In genomic region chr9:1729631-1730030, GRCh38 we compare ENCODE assay signal across 1 cellular context.
TF ChIP-seq lines count a peak whose summit lies in the region.

No MANE protein-coding gene starts in this region.

TF ChIP-seq in SK-N-SH treated with all-trans-retinoic acid at 6 μM for 48 hours, 23 proteins besides CTCF, POLR2A, EP300 and RAD21 (continued from another document):
- TF ChIP-seq TOX (CRISPR knock-in tag; IDR thresholded peaks at IDR 0.05; ENCODE audit: borderline replicate concordance), result no peak
- TF ChIP-seq TSHZ2 (CRISPR knock-in tag; IDR thresholded peaks at IDR 0.05), result no peak
- TF ChIP-seq PPARA (CRISPR knock-in tag; IDR thresholded peaks at IDR 0.05; ENCODE audit: borderline replicate concordance), result no peak
- TF ChIP-seq ARNTL (CRISPR knock-in tag; IDR thresholded peaks at IDR 0.05; ENCODE audit: borderline replicate concordance, low read depth), result no peak
- TF ChIP-seq ZNF8 (CRISPR knock-in tag; IDR thresholded peaks at IDR 0.05), result no peak
- no peak for TF ChIP-seq BACH2 (CRISPR knock-in tag; IDR thresholded peaks at IDR 0.05; ENCODE audit: borderline replicate concordance)
- no peak for TF ChIP-seq CSDC2 (CRISPR knock-in tag; IDR thresholded peaks at IDR 0.05)
- no peak for TF ChIP-seq TCF4 (CRISPR knock-in tag; IDR thresholded peaks at IDR 0.05; ENCODE audit: borderline replicate concordance)
- TF ChIP-seq RARB (CRISPR knock-in tag; IDR thresholded peaks at IDR 0.05), result no peak
- TF ChIP-seq ZC3H10 (CRISPR knock-in tag; IDR thresholded peaks at IDR 0.05), result no peak
- TF ChIP-seq ZNF565 (CRISPR knock-in tag; conservative IDR thresholded peaks at IDR 0.05; ENCODE audit: low read depth), result no peak
- no peak for TF ChIP-seq ISL1 (CRISPR knock-in tag; IDR thresholded peaks at IDR 0.05)
